Comparison of ENCODE assay signal across 34 cellular contexts in the genomic region with DNA sequence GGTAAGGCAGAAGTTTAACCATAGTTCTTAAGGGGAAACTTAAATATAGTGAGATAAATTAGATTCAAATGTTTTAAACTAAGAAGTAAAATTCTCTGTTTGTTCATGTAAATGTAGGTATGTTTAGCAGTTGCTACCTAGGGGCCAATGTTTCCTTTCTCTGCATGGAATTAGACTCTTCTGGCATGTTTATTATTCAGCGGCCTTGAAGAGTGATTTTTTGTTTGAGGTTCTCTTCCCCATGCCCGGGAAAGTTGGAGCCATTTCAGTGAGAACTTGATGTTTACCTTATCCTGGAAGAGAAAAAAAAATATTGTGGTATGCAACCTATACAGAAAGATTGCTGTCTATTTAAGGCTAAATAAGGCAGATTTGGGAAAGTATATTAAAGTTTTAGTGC.
"Had no signal": no experiment of that assay in that cellular context is flagged by ENCODE, and none has a peak within 500 bp of the region (broad histone marks: within the 10 kb centered on the region; RNA-seq: fewer than 3 reads in every experiment).

No MANE protein-coding gene starts in this region.

- H3K9me3 ChIP-seq: MG63 had no signal

- H3K4me3 ChIP-seq: MG63 had no signal

- DNase-seq: Karpas-422, Kasumi-1, MG63, MM.1S, MV-4-11, NCI-H1048, NCI-H1092, NCI-H1092 treated with DMSO at 0.1 percent for 48 hours, NCI-H1105, NCI-H1105 treated with DMSO at 0.1 percent for 48 hours, NCI-H1417, NCI-H1417 treated with DMSO at 0.1 percent for 48 hours, NCI-H1436, NCI-H1436 treated with DMSO at 0.1 percent for 48 hours, NCI-H146, NCI-H1694, NCI-H1694 treated with DMSO at 0.1 percent for 48 hours, NCI-H187, NCI-H187 treated with DMSO at 0.1 percent for 48 hours, NCI-H1930, NCI-H2029, NCI-H2029 treated with DMSO at 0.1 percent for 48 hours, NCI-H2081, NCI-H2081 treated with DMSO at 0.1 percent for 48 hours, NCI-H2107, NCI-H2171, NCI-H2171 treated with DMSO at 0.1 percent for 48 hours, NCI-H2227 treated with DMSO at 0.1 percent for 48 hours, NCI-H226, NCI-H345, NCI-H446, NCI-H446 treated with DMSO at 0.1 percent for 48 hours, NCI-H510A, NCI-H510A treated with DMSO at 0.1 percent for 48 hours had no signal

- H3K27me3 ChIP-seq: MG63 had no signal

- H3K36me3 ChIP-seq: MG63 had no signal
